ENCODE assay signal across 9 cellular contexts in the genomic region with DNA sequence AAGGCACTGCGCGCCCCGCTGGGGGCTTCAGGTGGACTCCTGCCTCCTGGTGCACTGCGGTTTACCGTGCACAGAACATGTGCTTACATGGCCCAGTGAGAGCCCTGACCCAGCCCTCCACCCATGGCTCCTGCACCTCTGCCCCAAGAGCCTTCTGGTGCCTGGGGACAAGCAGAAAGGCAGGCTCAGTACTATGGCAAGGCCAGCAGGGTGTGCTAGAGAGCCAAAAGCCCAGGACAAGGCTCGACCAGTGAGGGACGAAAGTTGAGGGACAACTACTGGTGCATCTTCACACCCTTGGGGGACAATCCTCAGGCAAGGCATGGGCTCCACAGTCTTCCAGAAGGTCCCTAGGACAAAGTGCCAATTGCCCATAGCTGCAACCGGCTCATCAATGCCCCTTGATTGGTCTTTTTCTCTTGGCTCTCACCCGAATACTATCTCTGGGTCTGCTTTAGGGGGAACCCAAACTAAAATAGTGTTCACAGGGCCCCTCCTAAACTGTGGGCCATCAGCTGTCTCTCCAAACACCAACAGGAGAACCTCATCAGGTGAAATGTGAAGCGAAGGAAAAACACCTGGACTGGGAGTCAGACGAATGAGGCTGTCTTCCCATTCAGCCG. TPM values are rescaled to one million over a fixed set of nuclear protein-coding genes. Genes with fewer than 3 reads are reported as not detected.
DNase-seq lines count a peak whose midpoint lies in the region; ATAC-seq and TF ChIP-seq lines count a peak whose summit lies in the region.
"Had no signal": no experiment of that assay in that cellular context is flagged by ENCODE, and none has a peak within 500 bp of the region (broad histone marks: within the 10 kb centered on the region; RNA-seq: fewer than 3 reads in every experiment).

No MANE protein-coding gene starts in this region.

- POLR2A ChIA-PET in activated CD4-positive, alpha-beta T cell treated with anti-CD3 and anti-CD28 coated beads for 36 hours (lab: Charles Lee): no interaction called here

- no peaks in the 10 kb centered on the region for H3K36me3 Mint-ChIP-seq in activated CD4-positive, alpha-beta T cell treated with anti-CD3 and anti-CD28 coated beads for 36 hours (ENCODE audit: low read depth)

- no peaks in the 10 kb centered on the region for H3K27me3 Mint-ChIP-seq in activated CD4-positive, alpha-beta T cell treated with anti-CD3 and anti-CD28 coated beads for 36 hours

- H3K4me1 ChIP-seq in left lung: no peaks in the 10 kb centered on the region

- peak; percentile 97 for ATAC-seq in activated CD4-positive, alpha-beta T cell treated with anti-CD3 and anti-CD28 coated beads for 36 hours
- ATAC-seq in left lung (peak; percentile 96), HG03565 (IDR thresholded peaks at IDR 0.05; ENCODE audit: unreplicated experiment) (no peak)

- H3K36me3 ChIP-seq in left lung: no peaks in the 10 kb centered on the region

- DNase-seq in DMS53 treated with DMSO at 0.1 percent for 48 hours (lab: John Stamatoyannopoulos, UW; ENCODE audit: unreplicated experiment) (peak; percentile 32), HCEC 1CT (peak; percentile 48), NCI-H2227 (lab: John Stamatoyannopoulos, UW; ENCODE audit: unreplicated experiment) (peak; percentile 64), cerebellum (ENCODE audit: low spot score) (peak; percentile 41), left lung (peak; percentile 62 to 78)
- DNase-seq in activated CD4-positive, alpha-beta T cell treated with anti-CD3 and anti-CD28 coated beads for 36 hours: peak; percentile 84
- peak; percentile 33 to 60 (median 40) for DNase-seq in stimulated activated CD4-positive, alpha-beta T cell treated with anti-CD3 and anti-CD28 coated beads, TNF-alpha, amount 100 ng/mL, for 48 hours (ENCODE audit: low read depth in 3 of 3)

- CTCF ChIA-PET in activated CD4-positive, alpha-beta T cell treated with anti-CD3 and anti-CD28 coated beads for 36 hours (lab: Charles Lee): interaction anchor here (0.6 to 4.2 kb wide), 15 partner anchors 14 to 1527 kb away, joined by 3 to 47 read pairs (median 3); a partner anchor contains a TSS

- H3K27me3 ChIP-seq in left lung: no peaks in the 10 kb centered on the region

- no peaks in the 10 kb centered on the region for H3K9me3 ChIP-seq in left lung

- H3K27ac Mint-ChIP-seq in activated CD4-positive, alpha-beta T cell treated with anti-CD3 and anti-CD28 coated beads for 36 hours: no peak overlapping the region
- H3K27ac Mint-ChIP-seq: dendritic cell treated with granulocyte-macrophage colony-stimulating factor and Interleukin-4, amounts not matched to agents 40 ng/mL and 50 ng/mL, for 4 days had no signal

- H3K27ac ChIP-seq in left lung: no peak overlapping the region

- peak; percentile 86 to 87 for TF ChIP-seq CTCF in left lung (IDR thresholded peaks at IDR 0.05)

- H3K4me1 Mint-ChIP-seq in activated CD4-positive, alpha-beta T cell treated with anti-CD3 and anti-CD28 coated beads for 36 hours: no peaks in the 10 kb centered on the region

- no peak overlapping the region for H3K4me3 Mint-ChIP-seq in activated CD4-positive, alpha-beta T cell treated with anti-CD3 and anti-CD28 coated beads for 36 hours
- H3K4me3 Mint-ChIP-seq: dendritic cell treated with granulocyte-macrophage colony-stimulating factor and Interleukin-4, amounts not matched to agents 40 ng/mL and 50 ng/mL, for 4 days had no signal

- intact Hi-C loops in activated CD4-positive, alpha-beta T cell treated with anti-CD3 and anti-CD28 coated beads for 36 hours (cut with DNase I, micrococcal nuclease): loop anchor here (1.0 to 10.0 kb wide), 3 partner anchors 40 to 300 kb away; a partner anchor contains a TSS
- intact Hi-C loops in left lung (cut with DNase I): no loop called here

- H3K9me3 Mint-ChIP-seq in activated CD4-positive, alpha-beta T cell treated with anti-CD3 and anti-CD28 coated beads for 36 hours (ENCODE audit: low read depth): no peaks in the 10 kb centered on the region
- H3K9me3 Mint-ChIP-seq: dendritic cell treated with granulocyte-macrophage colony-stimulating factor and Interleukin-4, amounts not matched to agents 40 ng/mL and 50 ng/mL, for 4 days had no signal

- H3K4me3 ChIP-seq in left lung: no peak overlapping the region

RNA-seq across cellular contexts. Expression of a gene that starts 13.5 kb away (rescaled TPM):
- total RNA-seq in activated CD4-positive, alpha-beta T cell treated with anti-CD3 and anti-CD28 coated beads for 36 hours: not detected
- total RNA-seq in cerebellum (not detected), left lung (under 1 TPM in 1 of 2 donors, not detected in 1; 0.47 TPM)

RNA-seq across cellular contexts. Expression of a gene that starts 32.4 kb away (rescaled TPM):
- not detected for total RNA-seq in activated CD4-positive, alpha-beta T cell treated with anti-CD3 and anti-CD28 coated beads for 36 hours
- total RNA-seq in cerebellum (1.1 TPM), left lung (1 to 10 TPM in 1 of 2 donors, not detected in 1; 1.0 TPM)

RNA-seq across cellular contexts. Expression of a gene that starts 40.6 kb away (rescaled TPM):
- 1 to 10 TPM; 5.2 to 6.8 TPM for total RNA-seq in activated CD4-positive, alpha-beta T cell treated with anti-CD3 and anti-CD28 coated beads for 36 hours
- total RNA-seq in cerebellum (3.3 TPM), left lung (under 1 TPM; 0.55 TPM)

RNA-seq across cellular contexts. Expression of a gene that starts 51.2 kb away (rescaled TPM):
- not detected for total RNA-seq in activated CD4-positive, alpha-beta T cell treated with anti-CD3 and anti-CD28 coated beads for 36 hours
- total RNA-seq in cerebellum (1.3 TPM), left lung (under 1 TPM in 1 of 2 donors, not detected in 1; 0.34 TPM)

Comparison
In these comparisons a context has a peak if more than half of its experiments do, and no peak if none do; other contexts are left out.
1. DNase-seq: peak in every context shown above with its lines; median percentile 84 in activated CD4-positive, alpha-beta T cell treated with anti-CD3 and anti-CD28 coated beads for 36 hours; 70 in left lung; 64 in NCI-H2227; 48 in HCEC 1CT; 41 in cerebellum; 40 in stimulated activated CD4-positive, alpha-beta T cell treated with anti-CD3 and anti-CD28 coated beads, TNF-alpha, amount 100 ng/mL, for 48 hours; 32 in DMS53 treated with DMSO at 0.1 percent for 48 hours.
2. intact Hi-C loops: an anchor here in activated CD4-positive, alpha-beta T cell treated with anti-CD3 and anti-CD28 coated beads for 36 hours (1.0 to 10.0 kb wide); none called in left lung.